1 cellular context compared by ENCODE assay signal in genomic region chr2:69600425-69600824, GRCh38.
TF ChIP-seq lines count a peak whose summit lies in the region.

No MANE protein-coding gene starts in this region.

TF ChIP-seq in IMR-90, 13 proteins besides CTCF, POLR2A, EP300 and RAD21:
- TF ChIP-seq MAZ (IDR thresholded peaks at IDR 0.05; ENCODE audit: borderline replicate concordance, low read depth, low read length): no peak
- TF ChIP-seq MAFK (IDR thresholded peaks at IDR 0.05; ENCODE audit: low read depth, low read length): no peak
- no peak for TF ChIP-seq CHD1 (IDR thresholded peaks at IDR 0.05; ENCODE audit: low read depth, low read length)
- no peak for TF ChIP-seq RFX5 (IDR thresholded peaks at IDR 0.05; ENCODE audit: low read depth, low read length)
- TF ChIP-seq MXI1 (IDR thresholded peaks at IDR 0.05; ENCODE audit: borderline replicate concordance, low read depth, low read length): no peak
- no peak for TF ChIP-seq ELK1 (IDR thresholded peaks at IDR 0.05; ENCODE audit: borderline replicate concordance, low read depth, low read length)
- no peak for TF ChIP-seq CEBPB (IDR thresholded peaks at IDR 0.05; ENCODE audit: low read depth, low read length)
- no peak for TF ChIP-seq USF2 (IDR thresholded peaks at IDR 0.05; ENCODE audit: low read depth, low read length)
- no peak for TF ChIP-seq RCOR1 (IDR thresholded peaks at IDR 0.05; ENCODE audit: insufficient replicate concordance, low read length)
- TF ChIP-seq NFE2L2 (IDR thresholded peaks at IDR 0.05; ENCODE audit: low read depth, low read length): no peak
- no peak for TF ChIP-seq FOS (IDR thresholded peaks at IDR 0.05; ENCODE audit: low read depth, low read length)
- no peak for TF ChIP-seq SMC3 (IDR thresholded peaks at IDR 0.05; ENCODE audit: low read depth, low read length)
- no peak for TF ChIP-seq BHLHE40 (IDR thresholded peaks at IDR 0.05; ENCODE audit: low read depth, low read length)
